ENCODE assay signal across 8 cellular contexts in genomic region chrX:73855546-73855945, GRCh38. TPM values are rescaled to one million over a fixed set of nuclear protein-coding genes. Genes with fewer than 3 reads are reported as not detected.
DNase-seq lines count a peak whose midpoint lies in the region; ATAC-seq and TF ChIP-seq lines count a peak whose summit lies in the region.

No MANE protein-coding gene starts in this region.

- no peak overlapping the region for H3K27ac ChIP-seq in CD8-positive, alpha-beta T cell (ENCODE audit: low read depth, low read length)

- intact Hi-C loops in CD8-positive, alpha-beta T cell (cut with DNase I, micrococcal nuclease), result loop anchor here (1.0 to 10.0 kb wide), 7 partner anchors 160 to 1749 kb away; no protein-coding TSS in a partner anchor

- peak; percentile 42 for ATAC-seq in CD8-positive, alpha-beta T cell
- ATAC-seq in HG02840 (IDR thresholded peaks at IDR 0.05; ENCODE audit: low FRiP score, unreplicated experiment), result no peak

- H3K27me3 ChIP-seq in CD8-positive, alpha-beta T cell (ENCODE audit: insufficient read depth, low read length), result no peaks in the 10 kb centered on the region

- H3K27me3 Mint-ChIP-seq in CD8-positive, alpha-beta T cell (ENCODE audit: low read depth), result no peaks in the 10 kb centered on the region
- H3K27me3 Mint-ChIP-seq in mesothelial cell of epicardium (ENCODE audit: low read depth), result no peaks in the 10 kb centered on the region

- H3K4me1 Mint-ChIP-seq in CD8-positive, alpha-beta T cell (ENCODE audit: low read depth), result no peaks in the 10 kb centered on the region
- H3K4me1 Mint-ChIP-seq in mesothelial cell of epicardium, result peaks cover 6% of the 10 kb centered on the region

- CTCF ChIA-PET in CD8-positive, alpha-beta T cell (lab: Charles Lee), result interaction anchor here (0.6 to 3.6 kb wide), 7 partner anchors 10 to 602 kb away, joined by 3 to 38 read pairs (median 3); no protein-coding TSS in a partner anchor
- CTCF ChIA-PET in HEK293T (lab: Yijun Ruan, JAX), result interaction anchor here (0.6 to 0.8 kb wide), 2 partner anchors 280 to 526 kb away, joined by 3 read pairs; no protein-coding TSS in a partner anchor

- POLR2A ChIA-PET in CD8-positive, alpha-beta T cell (lab: Charles Lee), result no interaction called here
- POLR2A ChIA-PET in HEK293T (lab: Yijun Ruan, JAX), result no interaction called here

- H3K9me3 ChIP-seq in CD8-positive, alpha-beta T cell (ENCODE audit: low read length), result no peaks in the 10 kb centered on the region

- TF ChIP-seq CTCF in CD8-positive, alpha-beta T cell (IDR thresholded peaks at IDR 0.05), result no peak
- peak; percentile 58 for TF ChIP-seq CTCF in mesothelial cell of epicardium (IDR thresholded peaks at IDR 0.05; ENCODE audit: unreplicated experiment)

- no peaks in the 10 kb centered on the region for H3K36me3 Mint-ChIP-seq in CD8-positive, alpha-beta T cell
- H3K36me3 Mint-ChIP-seq in mesothelial cell of epicardium, result peaks cover 4% of the 10 kb centered on the region

- no peak overlapping the region for H3K4me3 Mint-ChIP-seq in CD8-positive, alpha-beta T cell
- no peak overlapping the region for H3K4me3 Mint-ChIP-seq in mesothelial cell of epicardium

- peaks cover 3% of the 10 kb centered on the region for H3K9me3 Mint-ChIP-seq in CD8-positive, alpha-beta T cell
- peaks cover 20% of the 10 kb centered on the region for H3K9me3 Mint-ChIP-seq in mesothelial cell of epicardium

- no peaks in the 10 kb centered on the region for H3K36me3 ChIP-seq in CD8-positive, alpha-beta T cell (ENCODE audit: insufficient read depth, low read length)

- no peaks in the 10 kb centered on the region for H3K4me1 ChIP-seq in CD8-positive, alpha-beta T cell (ENCODE audit: insufficient read depth, low read length)

- no peak overlapping the region for H3K27ac Mint-ChIP-seq in CD8-positive, alpha-beta T cell
- H3K27ac Mint-ChIP-seq in mesothelial cell of epicardium, result no peak overlapping the region

- peak; percentile 32 to 84 (median 45) for DNase-seq in CD8-positive, alpha-beta T cell
- DNase-seq in HEK293T (ENCODE audit: extremely low spot score) (peak; percentile 68), NCI-H526 (lab: John Stamatoyannopoulos, UW) (peak; percentile 7 to 67), ecto neural progenitor cell (ENCODE audit: low spot score) (peak; percentile 69), mesothelial cell of epicardium (ENCODE audit: low spot score in 2 of 2, unreplicated experiment in 2 of 2) (peak in 1 of 2 experiments; percentile 78)
- DNase-seq in activated CD4-positive, alpha-beta T cell treated with anti-CD3 and anti-CD28 coated beads, Interleukin-2, amount 50 U/mL, for 48 hours, result peak; percentile 39 to 58
- peak; percentile 26 to 43 for DNase-seq in stimulated activated CD8-positive, alpha-beta memory T cell treated with anti-CD3 and anti-CD28 coated beads, Interleukin-4, amount 100 ng/mL, for 4 hours (ENCODE audit: low read depth in 2 of 2, low spot score in 1 of 2)

- no peak overlapping the region for H3K4me3 ChIP-seq in CD8-positive, alpha-beta T cell (ENCODE audit: low read depth, low read length)

TF ChIP-seq in HEK293T, 16 proteins besides CTCF, POLR2A, EP300 and RAD21:
- no peak for TF ChIP-seq FOXA1 (IDR thresholded peaks at IDR 0.05)
- no peak for TF ChIP-seq ELF4 (IDR thresholded peaks at IDR 0.05)
- no peak for TF ChIP-seq L3MBTL2 (conservative IDR thresholded peaks at IDR 0.05)
- TF ChIP-seq ZNF384 (IDR thresholded peaks at IDR 0.05), result no peak
- no peak for TF ChIP-seq BHLHE40 (IDR thresholded peaks at IDR 0.05; ENCODE audit: borderline replicate concordance)
- TF ChIP-seq PKNOX1 (IDR thresholded peaks at IDR 0.05), result no peak

RNA-seq across cellular contexts. Expression of gene XIST, which starts 3.0 kb away (rescaled TPM):
- total RNA-seq in CD8-positive, alpha-beta T cell, result not detected
- 0.05 to 0.22 TPM (median 0.07 TPM) in 3 replicates for total RNA-seq in mesothelial cell of epicardium
